1 cellular context compared by ENCODE assay signal in the genomic region with DNA sequence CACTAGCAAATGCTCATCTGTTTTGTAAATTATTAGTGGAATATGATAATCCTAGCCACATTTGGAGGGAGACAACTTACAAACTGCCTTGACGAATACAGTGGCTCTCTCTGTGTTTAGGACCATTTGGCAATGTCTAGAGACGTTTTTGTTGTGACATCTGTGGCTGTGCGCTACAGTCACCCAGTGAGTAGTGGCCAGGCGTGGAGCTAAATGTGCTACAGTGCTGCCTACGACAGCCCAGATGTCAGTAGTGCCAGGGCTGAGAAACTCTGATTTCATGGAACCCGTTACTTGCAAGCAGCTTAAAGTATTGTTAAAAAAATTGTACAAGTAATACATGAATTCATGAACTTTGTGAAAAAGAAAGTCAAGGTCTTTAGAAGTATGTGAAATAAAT. TPM values are rescaled to one million over a fixed set of nuclear protein-coding genes. Genes with fewer than 3 reads are reported as not detected.
"Had no signal": no experiment of that assay in that cellular context is flagged by ENCODE, and none has a peak within 500 bp of the region (broad histone marks: within the 10 kb centered on the region; RNA-seq: fewer than 3 reads in every experiment).

No MANE protein-coding gene starts in this region.

RNA-seq across cellular contexts. Expression of a gene that starts 13.8 kb away (rescaled TPM):
- total RNA-seq: SJSA1 had no signal
